12 cellular contexts compared by ENCODE assay signal in the genomic region with DNA sequence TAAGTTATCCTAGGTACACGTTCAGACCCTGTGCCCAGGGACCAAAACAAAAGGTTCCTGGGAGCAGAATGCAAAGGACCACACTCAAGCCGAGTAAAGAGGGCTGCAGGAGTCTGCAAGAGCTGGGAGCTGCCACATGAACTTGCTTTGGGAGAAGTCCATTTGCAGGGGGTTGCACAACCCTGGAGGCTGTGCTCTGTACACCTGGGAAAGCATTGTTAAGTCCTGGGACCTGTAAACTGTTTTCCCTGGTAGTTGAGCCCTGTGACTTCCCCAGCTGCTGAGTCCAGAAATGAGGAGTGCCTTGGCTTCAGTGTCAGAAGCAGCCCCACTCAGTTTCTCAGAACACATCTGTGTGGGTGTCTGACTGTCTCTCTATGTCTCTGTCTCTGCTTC.
DNase-seq lines count a peak whose midpoint lies in the region; ATAC-seq and TF ChIP-seq lines count a peak whose summit lies in the region.
"Had no signal": no experiment of that assay in that cellular context is flagged by ENCODE, and none has a peak within 500 bp of the region (broad histone marks: within the 10 kb centered on the region; RNA-seq: fewer than 3 reads in every experiment).

No MANE protein-coding gene starts in this region.

- H3K4me1 ChIP-seq in foreskin keratinocyte (peaks cover 13% of the 10 kb centered on the region), prostate gland (replicated peaks) (no peaks in the 10 kb centered on the region), aorta (ENCODE audit: control insufficient read depth in 1 of 2, insufficient read depth in 2 of 2, low read length in 2 of 2) (peaks cover 0 to 5% of the 10 kb centered on the region in 2 donors)

- H3K4me3 ChIP-seq in prostate gland = no peak overlapping the region
- no peak overlapping the region for H3K4me3 ChIP-seq in aorta (ENCODE audit: low read length in 2 of 2)

- H3K36me3 ChIP-seq in prostate gland (no peaks in the 10 kb centered on the region), aorta (ENCODE audit: control insufficient read depth in 1 of 2, insufficient read depth in 2 of 2, low read length in 1 of 2) (no peaks in the 10 kb centered on the region)

- ATAC-seq in natural killer cell treated with Interleukin-12 subunit alpha and Interleukin-12 subunit beta and Interleukin-15 and Interleukin-18, amount 100 ng/mL, for 72 hours = no peak
- ATAC-seq in natural killer cell (no peak), foreskin keratinocyte (peak; percentile 40), aorta (ENCODE audit: low FRiP score) (no peak), HG03342 (IDR thresholded peaks at IDR 0.05; ENCODE audit: unreplicated experiment) (no peak), GM19324 (IDR thresholded peaks at IDR 0.05; ENCODE audit: low FRiP score, unreplicated experiment) (no peak)

- no peak for TF ChIP-seq POLR2A in prostate gland (IDR thresholded peaks at IDR 0.05)

- TF ChIP-seq CTCF in natural killer cell (IDR thresholded peaks at IDR 0.05) = no peak
- TF ChIP-seq CTCF in foreskin keratinocyte (conservative IDR thresholded peaks at IDR 0.05) = no peak
- TF ChIP-seq CTCF in prostate gland (IDR thresholded peaks at IDR 0.05) = no peak

- H3K4me1 Mint-ChIP-seq in natural killer cell treated with Interleukin-12 subunit alpha and Interleukin-12 subunit beta and Interleukin-15 and Interleukin-18, amount 100 ng/mL, for 72 hours (ENCODE audit: low read depth in 2 of 2) = peaks cover 9 to 14% of the 10 kb centered on the region in 2 donors
- H3K4me1 Mint-ChIP-seq in natural killer cell = no peaks in the 10 kb centered on the region

- no peaks in the 10 kb centered on the region for H3K36me3 Mint-ChIP-seq in natural killer cell treated with Interleukin-12 subunit alpha and Interleukin-12 subunit beta and Interleukin-15 and Interleukin-18, amount 100 ng/mL, for 72 hours
- no peaks in the 10 kb centered on the region for H3K36me3 Mint-ChIP-seq in natural killer cell

- DNase-seq in natural killer cell treated with Interleukin-12 subunit alpha and Interleukin-12 subunit beta and Interleukin-15 and Interleukin-18, amount 100 ng/mL, for 72 hours (ENCODE audit: low spot score) = no peak
- DNase-seq in natural killer cell (no peak), foreskin keratinocyte (no peak), prostate gland (ENCODE audit: low spot score) (no peak), aorta (no peak), NCI-H2171 (lab: John Stamatoyannopoulos, UW) (no peak)
- DNase-seq: activated naive CD4-positive, alpha-beta T cell treated with anti-CD3 and anti-CD28 coated beads for 36 hours; DND-41; NCI-H1105; NCI-H774 had no signal

- intact Hi-C loops in natural killer cell (cut with micrococcal nuclease) = no loop called here
- intact Hi-C loops in prostate gland (cut with DNase I) = loop anchor here (5.0 kb wide), 1 partner anchor 87 kb away; no protein-coding TSS in a partner anchor
- intact Hi-C loops in aorta (cut with DNase I) = loop anchor here (5.0 kb wide), 2 partner anchors 47 to 102 kb away; a partner anchor contains a TSS

- H3K27me3 ChIP-seq in foreskin keratinocyte (no peaks in the 10 kb centered on the region), prostate gland (replicated peaks; ENCODE audit: insufficient read depth) (no peaks in the 10 kb centered on the region), aorta (ENCODE audit: control insufficient read depth in 1 of 2, insufficient read depth in 2 of 2, low read length in 1 of 2) (no peaks in the 10 kb centered on the region)

- 27% methylated on average over 2 of the region's 2 CpGs for WGBS in prostate gland
- 0 to 6% methylated on average over 2 of the region's 2 CpGs for WGBS in aorta, 2 donors

- peak overlapping the region; percentile 53 for H3K27ac ChIP-seq in foreskin keratinocyte
- H3K27ac ChIP-seq in prostate gland = peak overlapping the region; percentile 33 to 49
- peak overlapping the region; percentile 61 to 93 for H3K27ac ChIP-seq in aorta (ENCODE audit: low read depth in 1 of 2, low read length in 2 of 2)

- no peaks in the 10 kb centered on the region for H3K9me3 Mint-ChIP-seq in natural killer cell treated with Interleukin-12 subunit alpha and Interleukin-12 subunit beta and Interleukin-15 and Interleukin-18, amount 100 ng/mL, for 72 hours
- no peaks in the 10 kb centered on the region for H3K9me3 Mint-ChIP-seq in natural killer cell
- H3K9me3 Mint-ChIP-seq: activated naive CD4-positive, alpha-beta T cell treated with anti-CD3 and anti-CD28 coated beads for 36 hours had no signal

- H3K27ac Mint-ChIP-seq in natural killer cell treated with Interleukin-12 subunit alpha and Interleukin-12 subunit beta and Interleukin-15 and Interleukin-18, amount 100 ng/mL, for 72 hours = peak overlapping the region in 1 of 2 donors; percentile 27
- H3K27ac Mint-ChIP-seq in natural killer cell = no peak overlapping the region
- H3K27ac Mint-ChIP-seq: activated naive CD4-positive, alpha-beta T cell treated with anti-CD3 and anti-CD28 coated beads for 36 hours had no signal

- H3K9me3 ChIP-seq in prostate gland = no peaks in the 10 kb centered on the region
- no peaks in the 10 kb centered on the region for H3K9me3 ChIP-seq in aorta (ENCODE audit: control insufficient read depth, low read length)

- peaks cover 38 to 44% of the 10 kb centered on the region in 2 donors for H3K27me3 Mint-ChIP-seq in natural killer cell treated with Interleukin-12 subunit alpha and Interleukin-12 subunit beta and Interleukin-15 and Interleukin-18, amount 100 ng/mL, for 72 hours
- H3K27me3 Mint-ChIP-seq in natural killer cell (ENCODE audit: low read depth in 2 of 2) = peaks cover 31 to 54% of the 10 kb centered on the region in 2 donors

- peak overlapping the region; percentile 46 for H3K4me3 Mint-ChIP-seq in natural killer cell treated with Interleukin-12 subunit alpha and Interleukin-12 subunit beta and Interleukin-15 and Interleukin-18, amount 100 ng/mL, for 72 hours
- H3K4me3 Mint-ChIP-seq in natural killer cell = no peak overlapping the region
- H3K4me3 Mint-ChIP-seq: activated naive CD4-positive, alpha-beta T cell treated with anti-CD3 and anti-CD28 coated beads for 36 hours had no signal
